In genomic region chr5:150587830-150588494, GRCh38 we compare ENCODE assay signal across 22 cellular contexts. TPM values are rescaled to one million over a fixed set of nuclear protein-coding genes. Genes with fewer than 3 reads are reported as not detected.
DNase-seq lines count a peak whose midpoint lies in the region; ATAC-seq and TF ChIP-seq lines count a peak whose summit lies in the region.
"Had no signal": no experiment of that assay in that cellular context is flagged by ENCODE, and none has a peak within 500 bp of the region (broad histone marks: within the 10 kb centered on the region; RNA-seq: fewer than 3 reads in every experiment).

No MANE protein-coding gene starts in this region.

- no peak for TF ChIP-seq EP300 in sigmoid colon (IDR thresholded peaks at IDR 0.05)

- peaks cover 11% of the 10 kb centered on the region for H3K4me1 Mint-ChIP-seq in HFFc6 (ENCODE audit: low read depth)
- H3K4me1 Mint-ChIP-seq: T-helper 17 cell had no signal

- no peak for DNase-seq in HFFc6
- DNase-seq in adipocyte (ENCODE audit: low read depth): peak; percentile 37
- peak; percentile 56 for DNase-seq in fibroblast of the aortic adventitia (ENCODE audit: low read depth)
- peak; percentile 54 for DNase-seq in sigmoid colon
- no peak for DNase-seq in body of pancreas
- DNase-seq in activated CD4-positive, alpha-beta T cell treated with anti-CD3 and anti-CD28 coated beads, Interleukin-2, amount 50 U/mL, for 48 hours: no peak
- DNase-seq: activated T-cell treated with anti-CD3 and anti-CD28 coated beads, Interleukin-2, amount 50 U/mL, for 48 hours; glutamatergic neuron; Kasumi-1; NCI-H1105 treated with DMSO at 0.1 percent for 48 hours; NCI-H526 treated with DMSO at 0.1 percent for 48 hours; nucleus accumbens; retina; stimulated activated naive CD4-positive, alpha-beta T cell; T-helper 17 cell had no signal

- H3K27me3 ChIP-seq in adipocyte (replicated peaks; ENCODE audit: control insufficient read depth, insufficient read depth, low read length): peaks cover 43% of the 10 kb centered on the region
- no peaks in the 10 kb centered on the region for H3K27me3 ChIP-seq in sigmoid colon
- no peaks in the 10 kb centered on the region for H3K27me3 ChIP-seq in body of pancreas
- H3K27me3 ChIP-seq: esophagus muscularis mucosa, left lung, SJSA1, tibial artery had no signal

- H3K36me3 ChIP-seq in adipocyte (ENCODE audit: control insufficient read depth, insufficient read depth, low read length, severe bottlenecking) (no peaks in the 10 kb centered on the region), sigmoid colon (no peaks in the 10 kb centered on the region), body of pancreas (replicated peaks in 1 of 2; ENCODE audit: insufficient read depth in 1 of 2, low read depth in 2 of 2) (no peaks in the 10 kb centered on the region)
- H3K36me3 ChIP-seq: esophagus muscularis mucosa, left lung, SJSA1, tibial artery had no signal

- H3K27ac ChIP-seq in sigmoid colon (no peak overlapping the region), body of pancreas (no peak overlapping the region)
- H3K27ac ChIP-seq: esophagus muscularis mucosa, left lung, SJSA1, tibial artery had no signal

- no peak overlapping the region for H3K4me3 Mint-ChIP-seq in HFFc6
- H3K4me3 Mint-ChIP-seq: activated naive CD8-positive, alpha-beta T cell; GM23338; T-helper 17 cell had no signal

- H3K9me3 ChIP-seq in adipocyte (ENCODE audit: control insufficient read depth, low read length) (no peaks in the 10 kb centered on the region), sigmoid colon (no peaks in the 10 kb centered on the region), body of pancreas (no peaks in the 10 kb centered on the region)
- H3K9me3 ChIP-seq: esophagus muscularis mucosa, left lung, tibial artery had no signal

- H3K9me3 Mint-ChIP-seq in HFFc6: no peaks in the 10 kb centered on the region
- H3K9me3 Mint-ChIP-seq: GM23338 had no signal

- H3K27me3 Mint-ChIP-seq in HFFc6 (ENCODE audit: insufficient read depth): peaks cover 3% of the 10 kb centered on the region

- TF ChIP-seq CTCF in HFFc6 (IDR thresholded peaks at IDR 0.05): peak; percentile 31; the same call in 1 of the 2 replicates
- peak; percentile 24 for TF ChIP-seq CTCF in fibroblast of the aortic adventitia (IDR thresholded peaks at IDR 0.05; ENCODE audit: insufficient read depth, low read length)
- no peak for TF ChIP-seq CTCF in sigmoid colon (IDR thresholded peaks at IDR 0.05)
- TF ChIP-seq CTCF in body of pancreas (IDR thresholded peaks at IDR 0.05): no peak

- H3K27ac Mint-ChIP-seq in HFFc6: no peak overlapping the region
- H3K27ac Mint-ChIP-seq: activated naive CD8-positive, alpha-beta T cell; GM23338; T-helper 17 cell had no signal

- H3K4me3 ChIP-seq in adipocyte (ENCODE audit: low read length) (no peak overlapping the region), fibroblast of the aortic adventitia (ENCODE audit: low read depth, low read length) (no peak overlapping the region), sigmoid colon (no peak overlapping the region), body of pancreas (no peak overlapping the region)
- H3K4me3 ChIP-seq: esophagus muscularis mucosa, GM23338, left lung, SJSA1, tibial artery had no signal

- 36 to 61% methylated on average over 6 of the region's 6 CpGs for WGBS in sigmoid colon, 2 donors
- 57 to 66% methylated on average over 6 of the region's 6 CpGs for WGBS in body of pancreas, 2 donors

- intact Hi-C loops in sigmoid colon (cut with DNase I): no loop called here
- intact Hi-C loops in body of pancreas (cut with DNase I): no loop called here

- H3K4me1 ChIP-seq in adipocyte (ENCODE audit: control insufficient read depth, insufficient read depth, low read length) (peaks cover 31% of the 10 kb centered on the region), sigmoid colon (peaks cover 0 to 27% (median 16%) of the 10 kb centered on the region in 4 donors), body of pancreas (peaks cover 37% of the 10 kb centered on the region)
- H3K4me1 ChIP-seq: SJSA1 had no signal

- no peak for TF ChIP-seq POLR2A in sigmoid colon (IDR thresholded peaks at IDR 0.05)
- TF ChIP-seq POLR2A in body of pancreas (IDR thresholded peaks at IDR 0.05): no peak

- H3K36me3 Mint-ChIP-seq in HFFc6 (ENCODE audit: low read depth): no peaks in the 10 kb centered on the region
- H3K36me3 Mint-ChIP-seq: activated naive CD8-positive, alpha-beta T cell had no signal

- no peak for ATAC-seq in body of pancreas
- ATAC-seq in HG03469 (IDR thresholded peaks at IDR 0.05; ENCODE audit: unreplicated experiment): no peak
- ATAC-seq: GM23338, left lung, T-helper 17 cell had no signal

- no peak overlapping the region for H3K9ac ChIP-seq in adipocyte (ENCODE audit: low read length)

RNA-seq across cellular contexts. Expression of gene SYNPO, which starts 52.5 kb away (rescaled TPM):
- 10 to 100 TPM; 35.6 to 50.7 (median 47.8) TPM for total RNA-seq in HFFc6 (2021; fragmentation: NEBNext Ultra II Directional; extraction: Animal tissue kit (Norgen Biotek cat#: 25700))
- total RNA-seq in fibroblast of the aortic adventitia (ENCODE audit: low replicate concordance) (3.9 and 4.6 TPM in 2 replicates), sigmoid colon (10 to 100 TPM in 2 of 4 donors, 1 to 10 TPM in 2; 7.1 to 23.5 (median 11.1) TPM), body of pancreas (10 to 100 TPM; 18.4 to 40.9 TPM)
- 10 to 100 TPM; 18.6 to 30.1 (median 28.9) TPM for polyA plus RNA-seq in sigmoid colon

Comparison
In these comparisons a context has a peak if more than half of its experiments do, and no peak if none do; other contexts are left out.
1. DNase-seq: peak in adipocyte (single experiment), fibroblast of the aortic adventitia (single experiment) and sigmoid colon (single experiment); none in HFFc6 (single experiment), body of pancreas (0 of 4) and activated CD4-positive, alpha-beta T cell treated with anti-CD3 and anti-CD28 coated beads, Interleukin-2, amount 50 U/mL, for 48 hours (0 of 2).
2. CTCF ChIP-seq: peak in HFFc6 (single experiment) and fibroblast of the aortic adventitia (single experiment); none in sigmoid colon (0 of 4) and body of pancreas (0 of 7).